Comparison of ENCODE assay signal across 8 cellular contexts in the genomic region with DNA sequence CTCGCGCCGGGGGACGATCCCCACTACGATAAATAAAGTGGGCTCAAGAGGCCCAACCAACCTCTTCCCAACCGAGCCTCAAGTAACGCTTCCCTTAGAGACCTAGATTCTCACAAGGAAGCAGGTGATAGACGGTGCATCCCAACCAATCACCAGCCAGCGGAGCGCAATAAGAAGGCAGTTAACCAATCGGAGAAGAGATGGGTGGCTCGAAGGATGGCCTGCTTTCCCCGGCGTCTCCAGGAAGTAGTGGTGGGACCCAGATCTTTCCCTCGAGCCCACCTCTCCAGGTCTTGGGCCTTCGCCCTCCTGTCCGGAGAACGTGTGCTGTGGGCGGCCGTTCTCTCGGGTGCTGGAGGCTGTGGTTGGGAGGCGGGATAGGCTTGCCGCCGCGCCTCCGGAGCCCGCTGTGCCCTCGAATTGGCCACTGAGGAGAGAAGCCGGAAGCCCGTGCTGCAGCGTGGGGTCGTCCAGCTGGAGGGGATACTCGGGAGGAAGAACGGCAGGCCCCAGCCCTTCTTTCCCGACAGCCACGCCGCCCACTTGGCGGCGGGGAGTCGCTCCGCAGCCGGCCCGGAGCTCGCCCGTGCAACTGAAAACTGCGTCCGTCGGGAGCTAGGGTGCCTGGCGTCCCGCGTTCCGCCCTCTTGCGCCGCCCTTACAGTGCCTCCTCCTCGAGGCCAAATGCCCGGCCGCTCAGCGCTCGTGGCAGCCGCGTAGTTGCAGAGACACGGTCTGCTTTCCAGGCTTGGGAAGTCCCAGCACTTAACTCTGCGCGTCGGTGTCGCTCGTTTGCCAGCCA. TPM values are rescaled to one million over a fixed set of nuclear protein-coding genes. Genes with fewer than 3 reads are reported as not detected.
DNase-seq lines count a peak whose midpoint lies in the region; ATAC-seq, FAIRE-seq and TF ChIP-seq lines count a peak whose summit lies in the region.

TSS of gene RNF6 (minus strand) at position 594 of the 802 bp plus-strand sequence. CDS start 2,665 bp downstream, outside the sequence.

- FAIRE-seq in TTC549 (lab: Jason Lieb, UNC) = peak; percentile 83

- H3K9me3 ChIP-seq in body of pancreas = no peaks in the 10 kb centered on the region

- peak in 3 of 7 experiments; percentile 19 to 35 (median 30) for TF ChIP-seq CTCF in body of pancreas (IDR thresholded peaks at IDR 0.05)

- peak within 1 kb of the TSS; percentile 87 to 99 (median 93) for H3K27ac ChIP-seq in body of pancreas

- H3K27me3 ChIP-seq in body of pancreas = no peaks in the 10 kb centered on the region

- peak; percentile 75 for DNase-seq in 8988T
- peak; percentile 92 for DNase-seq in NCI-H2107 treated with DMSO at 0.1 percent for 48 hours (lab: John Stamatoyannopoulos, UW; ENCODE audit: unreplicated experiment)
- peak; percentile 94 to 98 (median 96) for DNase-seq in body of pancreas
- DNase-seq in iPS DF 19.7 (ENCODE audit: low read depth, low spot score) = peak; percentile 99
- DNase-seq in sciatic nerve (ENCODE audit: low spot score) = peak; percentile 94

- 0% methylated on average over 14 to 58 of the region's 67 CpGs for WGBS in body of pancreas, 2 donors

- peak within 1 kb of the TSS; percentile 64 to 85 for H3K4me3 ChIP-seq in body of pancreas

- peaks cover 0 to 13% of the 10 kb centered on the region in 2 donors for H3K36me3 ChIP-seq in body of pancreas (replicated peaks in 1 of 2; ENCODE audit: insufficient read depth in 1 of 2, low read depth in 2 of 2)

- peaks cover 24% of the 10 kb centered on the region for H3K4me1 ChIP-seq in body of pancreas

- peak; percentile 97 for ATAC-seq in GM18520 (IDR thresholded peaks at IDR 0.05; ENCODE audit: unreplicated experiment)
- ATAC-seq in HG03064 (IDR thresholded peaks at IDR 0.05; ENCODE audit: low read depth, unreplicated experiment) = peak; percentile 92
- ATAC-seq in body of pancreas = peak; percentile 98
- ATAC-seq in sciatic nerve = peak; percentile 99

- intact Hi-C loops in body of pancreas (cut with DNase I) = no loop called here
- intact Hi-C loops in sciatic nerve (cut with DNase I) = no loop called here

- peak; percentile 55 to 89 (median 83) for TF ChIP-seq POLR2A in body of pancreas (IDR thresholded peaks at IDR 0.05)

RNA-seq across cellular contexts. Expression of gene RNF6, which starts in this region (rescaled TPM):
- 10 to 100 TPM in 1 of 2 donors, 1 to 10 TPM in 1; 6.9 to 13.0 TPM for total RNA-seq in body of pancreas
- 29.7 TPM for total RNA-seq in sciatic nerve

Comparison
In these comparisons a context has a peak if more than half of its experiments do, and no peak if none do; other contexts are left out.
1. Peak in every context shown above with its lines: DNase-seq, ATAC-seq, H3K4me3 ChIP-seq and H3K27ac ChIP-seq.